In the genomic region with DNA sequence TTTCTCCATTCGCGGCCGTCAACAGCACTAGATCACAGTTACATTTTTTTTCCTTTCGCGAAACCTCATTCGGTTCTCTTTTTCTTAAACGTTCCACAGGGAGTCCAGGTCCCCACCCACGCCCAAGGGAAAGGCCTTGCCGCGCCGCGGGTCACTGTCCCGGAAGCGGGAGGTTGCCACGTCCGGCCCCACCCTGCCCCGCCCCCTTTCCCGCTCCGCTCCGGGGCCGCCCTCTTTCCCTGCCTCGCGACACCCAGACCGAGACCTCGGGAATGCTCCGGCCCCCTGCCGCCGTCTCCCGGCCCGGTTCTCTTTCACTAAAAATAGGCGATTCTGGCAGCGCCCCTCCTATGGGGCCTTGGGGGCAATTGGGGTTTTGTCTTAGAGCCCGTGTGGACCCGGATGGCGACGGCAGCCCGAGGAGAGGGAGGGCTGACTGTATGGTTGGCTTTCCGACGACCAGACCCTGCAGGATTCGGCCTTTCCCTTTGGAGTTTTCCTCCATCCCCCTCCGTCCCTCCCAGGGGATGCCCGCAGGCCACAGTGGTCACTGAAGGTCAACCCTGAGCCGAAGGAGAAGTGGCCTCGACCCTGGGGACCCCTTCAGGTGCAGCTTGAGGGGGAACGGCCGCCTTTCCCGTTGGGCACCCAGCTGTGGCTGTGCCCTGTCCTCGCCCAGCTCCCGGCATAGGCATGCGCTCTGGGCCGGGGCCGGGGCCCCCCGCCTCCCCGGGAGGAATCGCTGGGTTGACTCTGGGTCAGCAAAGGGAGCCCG, we compare ENCODE assay signal across 8 cellular contexts. TPM values are rescaled to one million over a fixed set of nuclear protein-coding genes. Genes with fewer than 3 reads are reported as not detected.
A peak's percentile ranks its signal among the peaks of the same experiment; 100 is the strongest.
DNase-seq lines count a peak whose midpoint lies in the region; ATAC-seq and TF ChIP-seq lines count a peak whose summit lies in the region.

No MANE protein-coding gene starts in this region.

- H3K23ac ChIP-seq in IMR-90 (ENCODE audit: low read depth, low read length): peak overlapping the region; percentile 91

- CTCF ChIA-PET in IMR-90 (lab: Yijun Ruan, JAX): no interaction called here

- intact Hi-C loops in IMR-90 (cut with micrococcal nuclease): loop anchor here (1.0 kb wide), 2 partner anchors 15 to 55 kb away; a partner anchor contains a TSS

- H3K27ac ChIP-seq in IMR-90 (ENCODE audit: insufficient read depth, low read length): peak overlapping the region; percentile 98

- peak overlapping the region; percentile 98 for H3K4ac ChIP-seq in IMR-90 (ENCODE audit: low read depth, low read length)

- H3K4me1 ChIP-seq in IMR-90 (ENCODE audit: control insufficient read depth, insufficient read depth, low read length): peaks cover 18% of the 10 kb centered on the region

- no peaks in the 10 kb centered on the region for H3K9me3 Mint-ChIP-seq in nephron

- DNase-seq in AG09319 (ENCODE audit: extremely low read depth, low read depth): peak; percentile 57
- DNase-seq in IMR-90: peak; percentile 78
- DNase-seq in activated T-cell treated with anti-CD3 and anti-CD28 coated beads for 24 hours (ENCODE audit: low read depth): peak; percentile 76
- DNase-seq in fibroblast of gingiva (ENCODE audit: low read depth): peak; percentile 89
- peak; percentile 79 for DNase-seq in stromal cell of bone marrow (ENCODE audit: low read depth)
- DNase-seq in NCI-H2029 treated with DMSO at 0.1 percent for 48 hours (lab: John Stamatoyannopoulos, UW): no peak

- peak overlapping the region; percentile 74 for H2BK120ac ChIP-seq in IMR-90 (ENCODE audit: low read depth, low read length)

- peak overlapping the region; percentile 93 for H3K4me2 ChIP-seq in IMR-90 (ENCODE audit: low read depth, low read length)

- peak; percentile 23 for ATAC-seq in GM21367 (IDR thresholded peaks at IDR 0.05; ENCODE audit: unreplicated experiment)
- peak; percentile 67 for ATAC-seq in IMR-90 (ENCODE audit: low read depth)

- peak overlapping the region; percentile 92 for H2BK5ac ChIP-seq in IMR-90 (ENCODE audit: low read depth, low read length, poor library complexity, severe bottlenecking)

- H3K27me3 Mint-ChIP-seq in nephron (ENCODE audit: low read depth): no peaks in the 10 kb centered on the region

- H3K36me3 Mint-ChIP-seq in nephron (ENCODE audit: low read depth): peaks cover 22% of the 10 kb centered on the region

- peak overlapping the region; percentile 99 to 100 (median 99) for H3K27ac Mint-ChIP-seq in nephron

- H3K79me1 ChIP-seq in IMR-90 (ENCODE audit: low read depth in 1 of 2, low read length in 2 of 2): peaks cover 11 to 60% of the 10 kb centered on the region in 2 experiments

- H3K9me1 ChIP-seq in IMR-90 (ENCODE audit: insufficient read depth, low read length): peaks cover 26% of the 10 kb centered on the region

- H4K5ac ChIP-seq in IMR-90 (ENCODE audit: low read depth, low read length): peak overlapping the region; percentile 98

- peak overlapping the region; percentile 99 for H2AK5ac ChIP-seq in IMR-90 (ENCODE audit: low read depth, low read length)

- peak overlapping the region; percentile 100 for H2AK9ac ChIP-seq in IMR-90 (replicated peaks; ENCODE audit: low read depth, low read length, poor library complexity)

- peak overlapping the region; percentile 84 to 98 (median 95) for H3K4me3 Mint-ChIP-seq in nephron

- peak overlapping the region; percentile 98 for H4K91ac ChIP-seq in IMR-90 (ENCODE audit: insufficient read depth, low read depth, low read length)

- peak overlapping the region; percentile 98 for H3K9ac ChIP-seq in IMR-90 (ENCODE audit: low read depth, low read length)

- H3K9me3 ChIP-seq in IMR-90 (ENCODE audit: control insufficient read depth, insufficient read depth, low read length): no peaks in the 10 kb centered on the region

- in situ Hi-C loops in IMR-90 (cut with MboI; ENCODE audit: low sequenced_read_pairs): no loop called here

- POLR2A ChIA-PET in IMR-90 (lab: Charles Lee; ENCODE audit: unreplicated experiment): no interaction called here

- dilution Hi-C loops in IMR-90 (cut with HindIII; ENCODE audit: low sequenced_read_pairs, unreplicated experiment): no loop called here

- 2% methylated on average over 19 of the region's 56 CpGs; no CpG with 5 or more reads in 1 of the 2 experiments for WGBS in IMR-90 (ENCODE audit: extremely low coverage in 2 of 2, insufficient read length in 1 of 2), 2 experiments

- peak overlapping the region; percentile 86 for H3K4me3 ChIP-seq in IMR-90 (ENCODE audit: insufficient read depth, low read depth, low read length)

- peak; percentile 78 for TF ChIP-seq POLR2A in IMR-90 (IDR thresholded peaks at IDR 0.05; ENCODE audit: low read depth, low read length)

- BruUV-seq in IMR-90 (replicated peaks; lab: Mats Ljungman, UMichigan): TSS peak; percentile 40

- peak overlapping the region; percentile 98 to 99 for H4K8ac ChIP-seq in IMR-90 (ENCODE audit: low read depth in 2 of 2, low read length in 2 of 2)

- H3K56ac ChIP-seq in IMR-90 (ENCODE audit: extremely low read depth, insufficient read depth, low read length): peak overlapping the region; percentile 91

- H2AFZ ChIP-seq in IMR-90 (replicated peaks; ENCODE audit: low read length, poor library complexity): peak overlapping the region; percentile 92

- TF ChIP-seq RAD21 in IMR-90 (IDR thresholded peaks at IDR 0.05; ENCODE audit: low read length): no peak

- peaks cover 59% of the 10 kb centered on the region for H3K4me1 Mint-ChIP-seq in nephron

- H2BK15ac ChIP-seq in IMR-90 (ENCODE audit: low read depth, low read length): 0 out of 3 replicates have a peak overlapping the region, but pooled peaks have one; percentile 12

- peak overlapping the region; percentile 99 for H3K14ac ChIP-seq in IMR-90 (replicated peaks; ENCODE audit: low read depth, low read length)

- no peak for TF ChIP-seq CTCF in AG09319 (IDR thresholded peaks at IDR 0.05; ENCODE audit: low read depth, low read length)
- no peak for TF ChIP-seq CTCF in IMR-90 (conservative IDR thresholded peaks at IDR 0.05; ENCODE audit: low read depth, low read length)
- no peak for TF ChIP-seq CTCF in nephron (IDR thresholded peaks at IDR 0.05; ENCODE audit: unreplicated experiment in 3 of 3)

- H3K18ac ChIP-seq in IMR-90 (ENCODE audit: low read depth, low read length): peak overlapping the region; percentile 70

- H2BK20ac ChIP-seq in IMR-90 (ENCODE audit: low read depth, low read length): no peak overlapping the region

- H3K27me3 ChIP-seq in IMR-90 (ENCODE audit: control insufficient read depth, insufficient read depth, low read length): no peaks in the 10 kb centered on the region

- H3K36me3 ChIP-seq in IMR-90 (ENCODE audit: control insufficient read depth, insufficient read depth, low read length): peaks cover 24% of the 10 kb centered on the region

- peaks cover 54% of the 10 kb centered on the region for H4K20me1 ChIP-seq in IMR-90 (ENCODE audit: insufficient read depth, low read length)

TF ChIP-seq in IMR-90, 13 proteins besides CTCF, POLR2A, EP300 and RAD21:
- TF ChIP-seq MAZ (IDR thresholded peaks at IDR 0.05; ENCODE audit: borderline replicate concordance, low read depth, low read length) (peak; percentile 59; the same call in 1 of the 2 replicates), MXI1 (IDR thresholded peaks at IDR 0.05; ENCODE audit: borderline replicate concordance, low read depth, low read length) (peak; percentile 12; the same call in 1 of the 2 replicates)
- TF ChIP-seq, protein P1, sequence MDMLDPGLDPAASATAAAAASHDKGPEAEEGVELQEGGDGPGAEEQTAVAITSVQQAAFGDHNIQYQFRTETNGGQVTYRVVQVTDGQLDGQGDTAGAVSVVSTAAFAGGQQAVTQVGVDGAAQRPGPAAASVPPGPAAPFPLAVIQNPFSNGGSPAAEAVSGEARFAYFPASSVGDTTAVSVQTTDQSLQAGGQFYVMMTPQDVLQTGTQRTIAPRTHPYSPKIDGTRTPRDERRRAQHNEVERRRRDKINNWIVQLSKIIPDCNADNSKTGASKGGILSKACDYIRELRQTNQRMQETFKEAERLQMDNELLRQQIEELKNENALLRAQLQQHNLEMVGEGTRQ (IDR thresholded peaks at IDR 0.05; ENCODE audit: low read depth, low read length): no peak
TF ChIP-seq in IMR-90: peak in this region for 2.

RNA-seq across cellular contexts. Expression of a gene that starts 2.8 kb away (rescaled TPM):
- total RNA-seq in IMR-90 (2012; rRNA removed): 5,432 and 9,350 TPM in 2 replicates
- 4,263 and 4,589 TPM in 2 replicates for polyA plus RNA-seq in IMR-90 (2012; rRNA removed)
- 5,168 and 5,845 TPM in 2 replicates for polyA plus RNA-seq in IMR-90 (2012; cell fraction: cytosol; rRNA removed)
- polyA plus RNA-seq in IMR-90 (2012; cell fraction: nucleus; rRNA removed; ENCODE audit: low replicate concordance): 1,327 and 2,272 TPM in 2 replicates

RNA-seq across cellular contexts. Expression of a gene that starts 14.5 kb away (rescaled TPM):
- total RNA-seq in IMR-90 (2012; rRNA removed): 2.3 and 3.9 TPM in 2 replicates
- polyA plus RNA-seq in IMR-90 (2012; rRNA removed): 6.1 and 6.9 TPM in 2 replicates
- 1.4 and 1.9 TPM in 2 replicates for polyA plus RNA-seq in IMR-90 (2012; cell fraction: cytosol; rRNA removed)
- polyA plus RNA-seq in IMR-90 (2012; cell fraction: nucleus; rRNA removed; ENCODE audit: low replicate concordance): 11.0 and 27.8 TPM in 2 replicates

RNA-seq across cellular contexts. Expression of a gene that starts 23.4 kb away (rescaled TPM):
- total RNA-seq in IMR-90 (2012; rRNA removed): 5.9 and 6.9 TPM in 2 replicates
- 15.7 and 16.9 TPM in 2 replicates for polyA plus RNA-seq in IMR-90 (2012; rRNA removed)
- 9.6 and 12.6 TPM in 2 replicates for polyA plus RNA-seq in IMR-90 (2012; cell fraction: cytosol; rRNA removed)
- 63.1 and 67.0 TPM in 2 replicates for polyA plus RNA-seq in IMR-90 (2012; cell fraction: nucleus; rRNA removed; ENCODE audit: low replicate concordance)

RNA-seq across cellular contexts. Expression of a gene that starts 41.5 kb away (rescaled TPM):
- 0.54 and 0.83 TPM in 2 replicates for total RNA-seq in IMR-90 (2012; rRNA removed)
- polyA plus RNA-seq in IMR-90 (2012; rRNA removed): 1.0 and 1.3 TPM in 2 replicates
- polyA plus RNA-seq in IMR-90 (2012; cell fraction: cytosol; rRNA removed): 1.6 and 1.8 TPM in 2 replicates
- 0.76 and 1.6 TPM in 2 replicates for polyA plus RNA-seq in IMR-90 (2012; cell fraction: nucleus; rRNA removed; ENCODE audit: low replicate concordance)
